ENCODE assay signal across 12 cellular contexts in genomic region chr10:79132681-79133381, GRCh38.
A peak's percentile ranks its signal among the peaks of the same experiment; 100 is the strongest.
DNase-seq lines count a peak whose midpoint lies in the region; ATAC-seq and TF ChIP-seq lines count a peak whose summit lies in the region.
"Had no signal": no experiment of that assay in that cellular context is flagged by ENCODE, and none has a peak within 500 bp of the region (broad histone marks: within the 10 kb centered on the region; RNA-seq: fewer than 3 reads in every experiment).

No MANE protein-coding gene starts in this region.

- no peaks in the 10 kb centered on the region for H3K27me3 Mint-ChIP-seq in endodermal cell (ENCODE audit: insufficient read depth)

- H3K9me3 ChIP-seq in endodermal cell (ENCODE audit: control insufficient read depth, low read length) (no peaks in the 10 kb centered on the region), Peyer's patch (no peaks in the 10 kb centered on the region)

- no peaks in the 10 kb centered on the region for H3K27me3 ChIP-seq in endodermal cell (ENCODE audit: control insufficient read depth, insufficient read depth, low read length, poor library complexity, severe bottlenecking)
- H3K27me3 ChIP-seq in Peyer's patch: no peaks in the 10 kb centered on the region

- peak overlapping the region; percentile 15 for H3K9ac ChIP-seq in endodermal cell (ENCODE audit: extremely low read depth, low read length, poor library complexity, severe bottlenecking)

- H3K27ac ChIP-seq in endodermal cell (ENCODE audit: low read depth, low read length) (peak overlapping the region; percentile 41), Peyer's patch (no peak overlapping the region)

- peaks cover 76% of the 10 kb centered on the region for H3K4me1 Mint-ChIP-seq in endodermal cell

- WGBS in endodermal cell (ENCODE audit: insufficient coverage in 1 of 2, insufficient read length in 1 of 2), 2 experiments: 50 to 66% methylated on average over 3 to 7 of the region's 7 CpGs

- intact Hi-C loops in sciatic nerve (cut with DNase I): no loop called here

- H3K4me1 ChIP-seq in endodermal cell (ENCODE audit: control insufficient read depth, insufficient read depth, low read length) (peaks cover 28% of the 10 kb centered on the region), Peyer's patch (peaks cover 0 to 48% (median 12%) of the 10 kb centered on the region in 4 donors)

- H3K27ac Mint-ChIP-seq in endodermal cell: peak overlapping the region; percentile 13

- peak; percentile 9 for ATAC-seq in sciatic nerve
- ATAC-seq: PC-3 had no signal

- peaks cover 19% of the 10 kb centered on the region for H3K36me3 Mint-ChIP-seq in endodermal cell (ENCODE audit: low read depth)

- H3K4me3 ChIP-seq in endodermal cell (ENCODE audit: low read length) (no peak overlapping the region), Peyer's patch (no peak overlapping the region)

- TF ChIP-seq CTCF in endodermal cell (conservative IDR thresholded peaks at IDR 0.05): no peak
- no peak for TF ChIP-seq CTCF in Peyer's patch (IDR thresholded peaks at IDR 0.05)

- no peaks in the 10 kb centered on the region for H3K9me3 Mint-ChIP-seq in endodermal cell

- DNase-seq in GF-D8 (lab: John Stamatoyannopoulos, UW) (peak; percentile 67), NOMO-1 treated with DMSO at 0.1 percent for 48 hours (lab: John Stamatoyannopoulos, UW; ENCODE audit: unreplicated experiment) (peak; percentile 75), endodermal cell (peak; percentile 67), sciatic nerve (ENCODE audit: low spot score) (no peak), GOT3 (lab: John Stamatoyannopoulos, UW) (no peak), DMS153 (lab: John Stamatoyannopoulos, UW) (no peak), Peyer's patch (no peak)
- no peak for DNase-seq in activated naive CD4-positive, alpha-beta T cell treated with anti-CD3 and anti-CD28 coated beads, Interleukin-2, amount 50 U/mL, for 16 hours
- DNase-seq: activated CD4-positive, CD25-positive, alpha-beta regulatory T cell; activated gamma-delta T cell; NCI-H1436; PC-3 had no signal

- H3K36me3 ChIP-seq in endodermal cell (ENCODE audit: control insufficient read depth, insufficient read depth, low read length) (peaks cover 26% of the 10 kb centered on the region), Peyer's patch (peaks cover 0 to 24% (median 0%) of the 10 kb centered on the region in 3 donors)

- TF ChIP-seq POLR2A in Peyer's patch (IDR thresholded peaks at IDR 0.05): no peak

- no peak overlapping the region for H3K4me3 Mint-ChIP-seq in endodermal cell

Comparison
In these comparisons a context has a peak if more than half of its experiments do, and no peak if none do; other contexts are left out.
1. DNase-seq: peak in GF-D8 (single experiment), NOMO-1 treated with DMSO at 0.1 percent for 48 hours (single experiment) and endodermal cell (single experiment); none in sciatic nerve (single experiment), GOT3 (single experiment), DMS153 (single experiment), activated naive CD4-positive, alpha-beta T cell treated with anti-CD3 and anti-CD28 coated beads, Interleukin-2, amount 50 U/mL, for 16 hours (single experiment) and Peyer's patch (0 of 3).